ENCODE assay signal across 9 cellular contexts in genomic region chrX:87338510-87338909, GRCh38.
DNase-seq lines count a peak whose midpoint lies in the region; FAIRE-seq and TF ChIP-seq lines count a peak whose summit lies in the region.
"Had no signal": no experiment of that assay in that cellular context is flagged by ENCODE, and none has a peak within 500 bp of the region (broad histone marks: within the 10 kb centered on the region; RNA-seq: fewer than 3 reads in every experiment).

No MANE protein-coding gene starts in this region.

- TF ChIP-seq CTCF in H1 (IDR thresholded peaks at IDR 0.05; ENCODE audit: control extremely low read depth in 1 of 3, insufficient read depth in 1 of 3, low read depth in 1 of 3, low read length in 3 of 3) (peak in 1 of 3 experiments; percentile 5; a peak in 2 of 4 replicates), CD14-positive monocyte (IDR thresholded peaks at IDR 0.05) (no peak)

- H3K4me3 Mint-ChIP-seq in CD14-positive monocyte: no peak overlapping the region
- H3K4me3 Mint-ChIP-seq: IgD-negative memory B cell had no signal

- no peak overlapping the region for H2BK12ac ChIP-seq in H1 (ENCODE audit: low read depth, low read length)

- H3K27me3 Mint-ChIP-seq in CD14-positive monocyte (ENCODE audit: low read depth in 3 of 3): peaks cover 0 to 3% (median 1%) of the 10 kb centered on the region in 3 donors
- H3K27me3 Mint-ChIP-seq: IgD-negative memory B cell had no signal

- H4K20me1 ChIP-seq in H1 (replicated peaks in 1 of 2; ENCODE audit: control insufficient read depth in 1 of 2, insufficient read depth in 2 of 2, low read length in 2 of 2): no peaks in the 10 kb centered on the region

- H3K4ac ChIP-seq in H1 (replicated peaks; ENCODE audit: insufficient read length, low read depth, low read length): no peak overlapping the region

- no peak overlapping the region for H3K27ac ChIP-seq in H1 (ENCODE audit: low read depth, low read length)

- no peak overlapping the region for H4K91ac ChIP-seq in H1 (replicated peaks; ENCODE audit: insufficient read length, low read length)

- no peak overlapping the region for H2BK15ac ChIP-seq in H1 (ENCODE audit: low read length)

- no peak for TF ChIP-seq POLR2A in H1 (IDR thresholded peaks at IDR 0.05; ENCODE audit: control extremely low read depth in 1 of 2, low read depth in 2 of 2, low read length in 2 of 2)

- H3K36me3 Mint-ChIP-seq in CD14-positive monocyte: no peaks in the 10 kb centered on the region
- H3K36me3 Mint-ChIP-seq: IgD-negative memory B cell had no signal

- no peaks in the 10 kb centered on the region for H3K36me3 ChIP-seq in H1 (ENCODE audit: control insufficient read depth in 2 of 4, insufficient read depth in 4 of 4, low read length in 3 of 4)

- no peak overlapping the region for H3K18ac ChIP-seq in H1 (ENCODE audit: extremely low read depth, low read length)

- no peak overlapping the region for H3K23ac ChIP-seq in H1 (ENCODE audit: insufficient read length)

- H3K4me3 ChIP-seq in H1 (ENCODE audit: extremely low read depth in 1 of 4, insufficient read depth in 2 of 4, low read depth in 3 of 4, low read length in 4 of 4): no peak overlapping the region

- no peaks in the 10 kb centered on the region for H3K23me2 ChIP-seq in H1 (ENCODE audit: low read depth, low read length)

- peak; percentile 44 to 57 for TF ChIP-seq RAD21 in H1 (IDR thresholded peaks at IDR 0.05 in 1 of 2, conservative IDR thresholded peaks at IDR 0.05 in 1 of 2; ENCODE audit: low read depth in 2 of 2, low read length in 2 of 2)

- no peaks in the 10 kb centered on the region for H3K9me3 Mint-ChIP-seq in CD14-positive monocyte
- H3K9me3 Mint-ChIP-seq: IgD-negative memory B cell had no signal

- H3K27ac Mint-ChIP-seq in CD14-positive monocyte: no peak overlapping the region
- H3K27ac Mint-ChIP-seq: IgD-negative memory B cell had no signal

- H3K4me2 ChIP-seq in H1 (ENCODE audit: insufficient read depth in 1 of 2, low read depth in 2 of 2, low read length in 2 of 2): no peak overlapping the region

- DNase-seq in DMS 273 (lab: John Stamatoyannopoulos, UW; ENCODE audit: unreplicated experiment): peak; percentile 51
- DNase-seq in DMS 273 treated with DMSO at 0.1 percent for 48 hours (lab: John Stamatoyannopoulos, UW): no peak
- peak; percentile 1 for DNase-seq in NCI-H2107 (lab: John Stamatoyannopoulos, UW)
- no peak for DNase-seq in H1 (ENCODE audit: low read depth in 1 of 2, low spot score in 2 of 2)
- DNase-seq in stromal cell of bone marrow (ENCODE audit: low read depth): peak; percentile 0
- DNase-seq in DMS153 (lab: John Stamatoyannopoulos, UW): no peak
- DNase-seq in OCI-M2 (lab: John Stamatoyannopoulos, UW; ENCODE audit: unreplicated experiment): no peak
- DNase-seq in CD14-positive monocyte (ENCODE audit: low spot score): no peak

- no peak overlapping the region for H2AFZ ChIP-seq in H1 (ENCODE audit: low read length)

- no peak overlapping the region for H4K5ac ChIP-seq in H1 (ENCODE audit: insufficient read length, low read depth, low read length)

- no peak overlapping the region for H2BK120ac ChIP-seq in H1 (replicated peaks; ENCODE audit: low read depth, low read length)

- peak; percentile 39 for FAIRE-seq in H1 (lab: Jason Lieb, UNC)

- H3K9ac ChIP-seq in H1 (replicated peaks in 1 of 4; ENCODE audit: extremely low read depth in 1 of 4, low read depth in 3 of 4, low read length in 3 of 4): no peak overlapping the region

- no peak overlapping the region for H3K56ac ChIP-seq in H1 (replicated peaks; ENCODE audit: insufficient read length, low read depth, low read length)

- no peaks in the 10 kb centered on the region for H3K79me1 ChIP-seq in H1 (ENCODE audit: low read depth, low read length)

- no peak overlapping the region for H3K14ac ChIP-seq in H1 (ENCODE audit: insufficient read length)

- H3K9me3 ChIP-seq in H1 (ENCODE audit: insufficient read depth in 2 of 2, low read depth in 1 of 2, low read length in 1 of 2): no peaks in the 10 kb centered on the region

- CTCF ChIA-PET in H1 (lab: Charles Lee; ENCODE audit: partially characterized antibody): interaction anchor here (0.7 to 1.0 kb wide), 4 partner anchors 77 to 327 kb away, joined by 3 to 4 read pairs (median 3); no protein-coding TSS in a partner anchor

- no peak for TF ChIP-seq EP300 in H1 (IDR thresholded peaks at IDR 0.05; ENCODE audit: borderline replicate concordance in 1 of 2, low read depth in 2 of 2, low read length in 2 of 2)

- no peaks in the 10 kb centered on the region for H3K4me1 ChIP-seq in H1 (replicated peaks in 1 of 4; ENCODE audit: control insufficient read depth in 3 of 4, insufficient read depth in 4 of 4, low read length in 3 of 4)

- no peaks in the 10 kb centered on the region for H3K27me3 ChIP-seq in H1 (replicated peaks in 1 of 4; ENCODE audit: control insufficient read depth in 3 of 4, extremely low read depth in 1 of 4, insufficient read depth in 3 of 4, low read length in 3 of 4)

- H2BK5ac ChIP-seq in H1 (ENCODE audit: low read depth, low read length): no peak overlapping the region

- H2BK20ac ChIP-seq in H1 (ENCODE audit: low read length): no peak overlapping the region

- no peaks in the 10 kb centered on the region for H3K4me1 Mint-ChIP-seq in CD14-positive monocyte
- H3K4me1 Mint-ChIP-seq: IgD-negative memory B cell had no signal

- intact Hi-C loops in CD14-positive monocyte (cut with micrococcal nuclease): no loop called here

- no peak overlapping the region for H4K8ac ChIP-seq in H1 (ENCODE audit: extremely low read depth, insufficient read depth, low read length)

- no peak overlapping the region for H2AK5ac ChIP-seq in H1 (ENCODE audit: low read depth, low read length)

- POLR2A ChIA-PET in H1 (lab: Charles Lee; ENCODE audit: partially characterized antibody): no interaction called here

- H3K79me2 ChIP-seq in H1 (ENCODE audit: control insufficient read depth in 1 of 2, insufficient read depth in 2 of 2, low read length in 2 of 2): no peaks in the 10 kb centered on the region

TF ChIP-seq in H1, 55 proteins besides CTCF, POLR2A, EP300 and RAD21:
- no peak for TF ChIP-seq CREB1 (IDR thresholded peaks at IDR 0.05)
- TF ChIP-seq ASH2L (IDR thresholded peaks at IDR 0.05; ENCODE audit: low read length): no peak
- no peak for TF ChIP-seq RXRA (IDR thresholded peaks at IDR 0.05; ENCODE audit: insufficient read depth, low read depth, low read length)
- no peak for TF ChIP-seq BRCA1 (IDR thresholded peaks at IDR 0.05; ENCODE audit: low read depth, low read length)
- TF ChIP-seq SP2 (IDR thresholded peaks at IDR 0.05; ENCODE audit: low read length): no peak
- TF ChIP-seq CBX5 (IDR thresholded peaks at IDR 0.05; ENCODE audit: low read depth, low read length): no peak

Comparison
In these comparisons a context has a peak if more than half of its experiments do, and no peak if none do; other contexts are left out.
1. DNase-seq: peak in DMS 273 (single experiment), NCI-H2107 (single experiment) and stromal cell of bone marrow (single experiment); none in DMS 273 treated with DMSO at 0.1 percent for 48 hours (single experiment), H1 (0 of 2), DMS153 (single experiment), OCI-M2 (single experiment) and CD14-positive monocyte (single experiment).